Comparison of ENCODE assay signal across 8 cellular contexts in the genomic region with DNA sequence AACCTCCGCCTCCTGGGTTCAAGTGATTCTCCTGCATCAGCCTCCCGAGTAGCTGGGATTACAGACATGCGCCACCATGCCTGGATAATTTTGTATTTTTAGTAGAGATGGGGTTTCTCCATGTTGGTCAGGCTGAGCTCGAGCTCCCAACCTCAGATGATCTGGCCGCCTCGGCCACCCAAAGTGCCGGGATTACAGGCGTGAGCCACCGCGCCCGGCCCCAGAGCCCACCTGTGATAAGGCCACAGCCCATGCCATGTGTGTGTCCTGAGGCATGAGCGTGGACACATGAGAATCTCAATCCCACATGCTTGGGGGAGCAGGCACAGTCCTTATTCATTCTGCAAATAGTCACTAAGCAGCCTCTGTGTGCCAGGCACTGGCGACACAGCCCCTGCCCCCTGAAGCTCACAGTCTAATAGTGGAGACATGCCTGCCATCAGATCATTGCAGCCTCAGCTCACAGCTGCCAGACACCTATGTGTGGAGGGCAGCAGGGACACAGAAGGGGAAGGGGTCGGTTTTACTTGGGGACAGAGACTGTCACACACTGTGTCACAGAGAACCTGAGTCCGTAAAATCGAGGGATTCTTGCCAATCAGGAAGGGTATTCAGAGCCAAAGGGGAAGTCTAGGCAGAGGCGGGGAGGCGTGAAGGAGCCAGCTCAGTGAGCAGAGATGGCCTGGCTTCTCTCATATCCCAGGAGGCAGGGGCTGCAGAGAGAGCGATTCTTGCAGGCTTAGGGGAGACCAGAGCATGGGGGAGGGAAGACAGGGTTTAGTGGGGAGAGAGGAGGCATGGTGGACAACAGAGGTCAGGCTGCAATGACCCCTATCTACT. TPM values are rescaled to one million over a fixed set of nuclear protein-coding genes. Genes with fewer than 3 reads are reported as not detected.
"Had no signal": no experiment of that assay in that cellular context is flagged by ENCODE, and none has a peak within 500 bp of the region (broad histone marks: within the 10 kb centered on the region; RNA-seq: fewer than 3 reads in every experiment).

No MANE protein-coding gene starts in this region.

- H3K9me3 ChIP-seq: ascending aorta, esophagus squamous epithelium, mucosa of descending colon, psoas muscle had no signal

- H3K4me3 Mint-ChIP-seq: activated naive CD8-positive, alpha-beta T cell treated with anti-CD3 and anti-CD28 coated beads for 36 hours; naive thymus-derived CD8-positive, alpha-beta T cell; T-cell had no signal

- H3K27ac Mint-ChIP-seq: activated naive CD8-positive, alpha-beta T cell treated with anti-CD3 and anti-CD28 coated beads for 36 hours; T-cell had no signal

- H3K27me3 ChIP-seq: ascending aorta had no signal

- H3K27ac ChIP-seq: ascending aorta, esophagus squamous epithelium, psoas muscle had no signal

- DNase-seq: esophagus squamous epithelium had no signal

- ATAC-seq: left colon, mucosa of descending colon had no signal

- H3K9me3 Mint-ChIP-seq: activated naive CD8-positive, alpha-beta T cell treated with anti-CD3 and anti-CD28 coated beads for 36 hours; naive thymus-derived CD8-positive, alpha-beta T cell; T-cell had no signal

- H3K36me3 ChIP-seq: ascending aorta, esophagus squamous epithelium had no signal

- H3K4me3 ChIP-seq: ascending aorta, esophagus squamous epithelium, mucosa of descending colon, psoas muscle had no signal

- H3K36me3 Mint-ChIP-seq: activated naive CD8-positive, alpha-beta T cell treated with anti-CD3 and anti-CD28 coated beads for 36 hours; naive thymus-derived CD8-positive, alpha-beta T cell; T-cell had no signal

- H3K4me1 ChIP-seq: ascending aorta, psoas muscle had no signal

RNA-seq across cellular contexts. Expression of a gene that starts 9.4 kb away (rescaled TPM):
- total RNA-seq: activated naive CD8-positive, alpha-beta T cell treated with anti-CD3 and anti-CD28 coated beads for 36 hours had no signal
- polyA plus RNA-seq: naive thymus-derived CD8-positive, alpha-beta T cell had no signal
